Comparison of ENCODE assay signal across 17 cellular contexts in the genomic region with DNA sequence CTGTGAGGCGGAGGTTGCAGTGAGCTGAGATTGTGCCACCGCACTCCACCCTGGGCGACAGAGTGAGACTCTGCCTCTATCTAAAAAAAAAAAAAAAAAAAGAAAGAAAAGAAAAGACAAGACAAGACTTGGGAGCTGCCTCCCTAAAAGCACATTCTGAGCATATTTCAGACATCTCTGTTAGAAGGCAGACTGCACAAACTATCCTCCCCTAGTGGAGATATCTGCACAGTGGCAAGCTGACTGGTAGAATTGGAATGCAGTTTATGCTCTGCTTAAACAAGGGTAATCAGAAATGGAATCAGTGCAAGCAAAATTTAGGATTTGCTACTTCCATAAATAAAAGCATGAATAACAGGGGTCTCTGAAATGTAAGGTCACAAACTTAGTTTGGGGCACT. TPM values are rescaled to one million over a fixed set of nuclear protein-coding genes. Genes with fewer than 3 reads are reported as not detected.
DNase-seq lines count a peak whose midpoint lies in the region; ATAC-seq and TF ChIP-seq lines count a peak whose summit lies in the region.
"Had no signal": no experiment of that assay in that cellular context is flagged by ENCODE, and none has a peak within 500 bp of the region (broad histone marks: within the 10 kb centered on the region; RNA-seq: fewer than 3 reads in every experiment).

No MANE protein-coding gene starts in this region.

- no peak overlapping the region for H3K27ac Mint-ChIP-seq in chondrocyte (ENCODE audit: unreplicated experiment)
- H3K27ac Mint-ChIP-seq: GM23338; stimulated activated naive CD8-positive, alpha-beta T cell treated with anti-CD3 and anti-CD28 coated beads, Interleukin-15, Interleukin-2, amounts not matched to agents 100 ng/mL and 50 ng/mL, for 24 hours had no signal

- H3K23ac ChIP-seq in mesenchymal stem cell (ENCODE audit: low read length in 2 of 2): no peak overlapping the region

- no peaks in the 10 kb centered on the region for H3K9me3 Mint-ChIP-seq in chondrocyte (ENCODE audit: low read depth)
- H3K9me3 Mint-ChIP-seq: CD8-positive, alpha-beta memory T cell; GM23338; stimulated activated naive CD8-positive, alpha-beta T cell treated with anti-CD3 and anti-CD28 coated beads, Interleukin-15, Interleukin-2, amounts not matched to agents 100 ng/mL and 50 ng/mL, for 24 hours had no signal

- no peak for ATAC-seq in GM19397 (IDR thresholded peaks at IDR 0.05; ENCODE audit: unreplicated experiment)
- ATAC-seq: GM23338 had no signal

- peaks cover 16% of the 10 kb centered on the region for H3K4me1 Mint-ChIP-seq in chondrocyte (ENCODE audit: low read depth)
- H3K4me1 Mint-ChIP-seq: CD8-positive, alpha-beta memory T cell had no signal

- H3K9ac ChIP-seq in Loucy (ENCODE audit: low read depth, low read length, poor library complexity, severe bottlenecking) (no peak overlapping the region), mesenchymal stem cell (ENCODE audit: low read length) (no peak overlapping the region)

- H2AFZ ChIP-seq in Loucy (ENCODE audit: low read length) (no peak overlapping the region), mesenchymal stem cell (ENCODE audit: low read depth, low read length) (no peak overlapping the region)
- H2AFZ ChIP-seq: GM23338 had no signal

- H2BK12ac ChIP-seq in mesenchymal stem cell (ENCODE audit: low read length in 2 of 2): no peak overlapping the region

- H3K36me3 Mint-ChIP-seq in chondrocyte (ENCODE audit: low read depth): no peaks in the 10 kb centered on the region
- H3K36me3 Mint-ChIP-seq: CD8-positive, alpha-beta memory T cell had no signal

- no peaks in the 10 kb centered on the region for H3K9me2 ChIP-seq in Loucy (replicated peaks; ENCODE audit: low read depth, low read length)

- TF ChIP-seq CTCF in Loucy (conservative IDR thresholded peaks at IDR 0.05; ENCODE audit: low read length) (peak; percentile 45), chondrocyte (IDR thresholded peaks at IDR 0.05) (peak; percentile 71)

- H2AK5ac ChIP-seq in mesenchymal stem cell (ENCODE audit: low read length, severe bottlenecking): no peak overlapping the region

- no peak overlapping the region for H2BK15ac ChIP-seq in mesenchymal stem cell (ENCODE audit: low read depth, poor library complexity, severe bottlenecking)

- H3K4me3 ChIP-seq in Loucy (ENCODE audit: low read length, poor library complexity, severe bottlenecking): no peak overlapping the region
- peak overlapping the region in 1 of 2 experiments; percentile 32 for H3K4me3 ChIP-seq in mesenchymal stem cell (ENCODE audit: insufficient read depth in 1 of 2, low read depth in 1 of 2, low read length in 2 of 2)
- H3K4me3 ChIP-seq: adrenal gland, GM23338 had no signal

- no CpG with 5 or more reads among the region's 3 CpGs for WGBS in mesenchymal stem cell

- DNase-seq in AG20443 (ENCODE audit: low spot score) (peak; percentile 87), chondrocyte (ENCODE audit: low spot score) (no peak), mesenchymal stem cell (peak; percentile 40), cerebellar cortex (ENCODE audit: low spot score) (no peak), nucleus accumbens (lab: John Stamatoyannopoulos, UW) (no peak), posterior cingulate gyrus (no peak)
- DNase-seq: adrenal gland; CD8-positive, alpha-beta memory T cell; effector CD4-positive, alpha-beta T cell; NCI-H1417; NCI-H526; retina; stimulated activated CD4-positive, alpha-beta T cell treated with anti-CD3 and anti-CD28 coated beads, Interleukin-4, amount 100 ng/mL, for 24 hours had no signal

- H3K14ac ChIP-seq in mesenchymal stem cell (ENCODE audit: low read length in 2 of 2): no peak overlapping the region

- no peak overlapping the region for H3K27ac ChIP-seq in mesenchymal stem cell (ENCODE audit: low read length, poor library complexity, severe bottlenecking)
- H3K27ac ChIP-seq: adrenal gland had no signal

- no peaks in the 10 kb centered on the region for H3F3A ChIP-seq in Loucy (ENCODE audit: low read depth)

- no peaks in the 10 kb centered on the region for H3K27me3 Mint-ChIP-seq in chondrocyte (ENCODE audit: low read depth)

- no peak overlapping the region for H4K8ac ChIP-seq in mesenchymal stem cell (ENCODE audit: low read length)

- H3K4me1 ChIP-seq in Loucy (ENCODE audit: insufficient read depth, low read length, poor library complexity, severe bottlenecking) (peaks cover under 1% of the 10 kb centered on the region), mesenchymal stem cell (ENCODE audit: control insufficient read depth, insufficient read depth, low read depth, low read length) (peaks cover 6% of the 10 kb centered on the region)
- H3K4me1 ChIP-seq: adrenal gland had no signal

- H3K36me3 ChIP-seq in Loucy (ENCODE audit: insufficient read depth, low read length): no peaks in the 10 kb centered on the region
- H3K36me3 ChIP-seq in mesenchymal stem cell (ENCODE audit: control insufficient read depth in 1 of 2, insufficient read depth in 2 of 2, low read depth in 1 of 2, low read length in 2 of 2): no peaks in the 10 kb centered on the region
- H3K36me3 ChIP-seq: adrenal gland had no signal

- no peaks in the 10 kb centered on the region for H4K20me1 ChIP-seq in Loucy (ENCODE audit: insufficient read depth, low read length, poor library complexity, severe bottlenecking)

- no peak overlapping the region for H2BK120ac ChIP-seq in mesenchymal stem cell (ENCODE audit: low read depth, low read length)

- intact Hi-C loops in posterior cingulate gyrus (cut with DNase I): no loop called here

- H3K27me3 ChIP-seq in Loucy (ENCODE audit: insufficient read depth, low read length, poor library complexity, severe bottlenecking): no peaks in the 10 kb centered on the region
- peaks cover 14 to 34% of the 10 kb centered on the region in 2 experiments for H3K27me3 ChIP-seq in mesenchymal stem cell (ENCODE audit: control insufficient read depth in 1 of 2, insufficient read depth in 1 of 2, low read length in 2 of 2)
- H3K27me3 ChIP-seq: adrenal gland had no signal

- no peak overlapping the region for H2BK5ac ChIP-seq in mesenchymal stem cell (ENCODE audit: low read depth, low read length, poor library complexity, severe bottlenecking)

- H3K4ac ChIP-seq in mesenchymal stem cell (ENCODE audit: low read depth in 1 of 2, low read length in 2 of 2): no peak overlapping the region

- no peak overlapping the region for H4K91ac ChIP-seq in mesenchymal stem cell (ENCODE audit: low read length)

- H3K4me2 ChIP-seq in Loucy (ENCODE audit: low read depth, low read length, poor library complexity, severe bottlenecking): no peak overlapping the region
- no peak overlapping the region for H3K4me2 ChIP-seq in mesenchymal stem cell (ENCODE audit: low read length, poor library complexity, severe bottlenecking)
- H3K4me2 ChIP-seq: GM23338 had no signal

- H3K9me3 ChIP-seq in Loucy (ENCODE audit: insufficient read depth, low read depth, low read length): no peaks in the 10 kb centered on the region
- no peaks in the 10 kb centered on the region for H3K9me3 ChIP-seq in mesenchymal stem cell (ENCODE audit: control insufficient read depth, low read length)
- H3K9me3 ChIP-seq: adrenal gland had no signal

- H3K4me3 Mint-ChIP-seq in chondrocyte (ENCODE audit: unreplicated experiment): no peak overlapping the region
- H3K4me3 Mint-ChIP-seq: CD8-positive, alpha-beta memory T cell; GM23338; stimulated activated naive CD8-positive, alpha-beta T cell treated with anti-CD3 and anti-CD28 coated beads, Interleukin-15, Interleukin-2, amounts not matched to agents 100 ng/mL and 50 ng/mL, for 24 hours had no signal

- H3K79me1 ChIP-seq in mesenchymal stem cell (replicated peaks; ENCODE audit: low read length, poor library complexity, severe bottlenecking): no peaks in the 10 kb centered on the region

- H3K18ac ChIP-seq in mesenchymal stem cell (ENCODE audit: low read depth in 1 of 2, low read length in 2 of 2): no peak overlapping the region

- H3K79me2 ChIP-seq in Loucy (ENCODE audit: insufficient read depth, low read length): no peaks in the 10 kb centered on the region

RNA-seq across cellular contexts. Expression of gene GNG4, which starts 31.8 kb away (rescaled TPM):
- total RNA-seq in chondrocyte: 0.19 to 0.60 TPM (median 0.38 TPM) in 3 replicates
- 0.07 TPM for polyA plus RNA-seq in mesenchymal stem cell (2013, experiment 1 of 2)
- polyA plus RNA-seq in mesenchymal stem cell (2013, experiment 2 of 2): 0.14 TPM
- polyA plus RNA-seq: CD8-positive, alpha-beta memory T cell had no signal

Comparison
In these comparisons a context has a peak if more than half of its experiments do, and no peak if none do; other contexts are left out.
1. DNase-seq: peak in AG20443 (single experiment) and mesenchymal stem cell (single experiment); none in chondrocyte (single experiment), cerebellar cortex (single experiment), nucleus accumbens (0 of 56) and posterior cingulate gyrus (0 of 10).